10 cellular contexts compared by ENCODE assay signal in genomic region chr11:2988361-2988762, GRCh38. TPM values are rescaled to one million over a fixed set of nuclear protein-coding genes. Genes with fewer than 3 reads are reported as not detected.
DNase-seq lines count a peak whose midpoint lies in the region; ATAC-seq and TF ChIP-seq lines count a peak whose summit lies in the region.
"Had no signal": no experiment of that assay in that cellular context is flagged by ENCODE, and none has a peak within 500 bp of the region (broad histone marks: within the 10 kb centered on the region; RNA-seq: fewer than 3 reads in every experiment).

No MANE protein-coding gene starts in this region.

- 47% methylated on average over 5 of the region's 5 CpGs for WGBS in esophagus muscularis mucosa

- H3K4me3 ChIP-seq in left lung, result peak overlapping the region in 1 of 2 donors; percentile 83
- peak overlapping the region in 2 of 4 donors; percentile 75 to 76 for H3K4me3 ChIP-seq in esophagus muscularis mucosa

- H3K27ac ChIP-seq in left lung (peak overlapping the region; percentile 5 to 42), esophagus muscularis mucosa (replicated peaks in 1 of 4) (peak overlapping the region in 2 of 4 donors; percentile 10 to 52)

- TF ChIP-seq POLR2A in esophagus muscularis mucosa (IDR thresholded peaks at IDR 0.05; ENCODE audit: low read depth), result no peak

- peak overlapping the region; percentile 99 for H3K27ac Mint-ChIP-seq in activated naive CD4-positive, alpha-beta T cell treated with anti-CD3 and anti-CD28 coated beads for 36 hours
- peak overlapping the region; percentile 98 for H3K27ac Mint-ChIP-seq in activated naive CD8-positive, alpha-beta T cell treated with anti-CD3 and anti-CD28 coated beads, Interleukin-2, amount 10 ng/mL, durations not matched to agents 7 days and 5 days
- peak overlapping the region; percentile 84 for H3K27ac Mint-ChIP-seq in type B pancreatic cell

- no peak for ATAC-seq in activated naive CD8-positive, alpha-beta T cell treated with anti-CD3 and anti-CD28 coated beads, Interleukin-2, amount 10 ng/mL, durations not matched to agents 7 days and 5 days (ENCODE audit: low read depth)
- ATAC-seq in left lung, result no peak
- no peak for ATAC-seq in HG02852 (IDR thresholded peaks at IDR 0.05; ENCODE audit: unreplicated experiment)

- TF ChIP-seq EP300 in esophagus muscularis mucosa (IDR thresholded peaks at IDR 0.05), result no peak

- peaks cover 42% of the 10 kb centered on the region for H3K36me3 Mint-ChIP-seq in activated naive CD4-positive, alpha-beta T cell treated with anti-CD3 and anti-CD28 coated beads for 36 hours (ENCODE audit: low read depth)
- peaks cover 32% of the 10 kb centered on the region for H3K36me3 Mint-ChIP-seq in activated naive CD8-positive, alpha-beta T cell treated with anti-CD3 and anti-CD28 coated beads, Interleukin-2, amount 10 ng/mL, durations not matched to agents 7 days and 5 days
- H3K36me3 Mint-ChIP-seq in type B pancreatic cell, result peaks cover 15% of the 10 kb centered on the region

- intact Hi-C loops in activated naive CD4-positive, alpha-beta T cell treated with anti-CD3 and anti-CD28 coated beads for 36 hours (cut with micrococcal nuclease), result loop anchor here (2.0 kb wide), 1 partner anchor 390 kb away; the partner anchor contains the start of gene ZNF195
- intact Hi-C loops in left lung (cut with DNase I) (no loop called here), esophagus muscularis mucosa (cut with DNase I) (no loop called here)

- no peak for TF ChIP-seq CTCF in left lung (IDR thresholded peaks at IDR 0.05)
- TF ChIP-seq CTCF in type B pancreatic cell (conservative IDR thresholded peaks at IDR 0.05), result no peak
- no peak for TF ChIP-seq CTCF in esophagus muscularis mucosa (IDR thresholded peaks at IDR 0.05)

- peak; percentile 24 for DNase-seq in activated naive CD4-positive, alpha-beta T cell treated with anti-CD3 and anti-CD28 coated beads for 36 hours
- no peak for DNase-seq in activated naive CD4-positive, alpha-beta T cell treated with anti-CD3 and anti-CD28 coated beads, Interleukin-2, amount 50 U/mL, for 16 hours
- DNase-seq in activated naive CD8-positive, alpha-beta T cell treated with anti-CD3 and anti-CD28 coated beads, Interleukin-2, amount 10 ng/mL, durations not matched to agents 7 days and 5 days, result no peak
- DNase-seq in left lung, result no peak
- DNase-seq in type B pancreatic cell (ENCODE audit: extremely low spot score, unreplicated experiment), result no peak
- DNase-seq in NCI-H1417 (lab: John Stamatoyannopoulos, UW), result no peak
- no peak for DNase-seq in esophagus muscularis mucosa (ENCODE audit: extremely low spot score)
- DNase-seq: BE2C, MV-4-11 had no signal

- H3K9me3 Mint-ChIP-seq in activated naive CD4-positive, alpha-beta T cell treated with anti-CD3 and anti-CD28 coated beads for 36 hours, result no peaks in the 10 kb centered on the region
- H3K9me3 Mint-ChIP-seq in activated naive CD8-positive, alpha-beta T cell treated with anti-CD3 and anti-CD28 coated beads, Interleukin-2, amount 10 ng/mL, durations not matched to agents 7 days and 5 days, result no peaks in the 10 kb centered on the region
- H3K9me3 Mint-ChIP-seq in type B pancreatic cell, result no peaks in the 10 kb centered on the region

- no peaks in the 10 kb centered on the region for H3K27me3 Mint-ChIP-seq in activated naive CD4-positive, alpha-beta T cell treated with anti-CD3 and anti-CD28 coated beads for 36 hours (ENCODE audit: low read depth)
- H3K27me3 Mint-ChIP-seq in activated naive CD8-positive, alpha-beta T cell treated with anti-CD3 and anti-CD28 coated beads, Interleukin-2, amount 10 ng/mL, durations not matched to agents 7 days and 5 days, result no peaks in the 10 kb centered on the region
- H3K27me3 Mint-ChIP-seq in type B pancreatic cell, result no peaks in the 10 kb centered on the region

- POLR2A ChIA-PET in activated naive CD8-positive, alpha-beta T cell treated with anti-CD3 and anti-CD28 coated beads, Interleukin-2, amount 10 ng/mL, durations not matched to agents 7 days and 5 days (lab: Charles Lee), result interaction anchor here (0.7 to 8.5 kb wide), 4 partner anchors 12 to 96 kb away, joined by 3 to 303 read pairs (median 14); partner anchors contain the start of gene CARS1

- H3K36me3 ChIP-seq in left lung (no peaks in the 10 kb centered on the region), esophagus muscularis mucosa (peaks cover 0 to 4% (median 0%) of the 10 kb centered on the region in 4 donors)
- H3K36me3 ChIP-seq: BE2C had no signal

- H3K4me1 ChIP-seq in left lung (peaks cover 34 to 66% of the 10 kb centered on the region in 2 donors), esophagus muscularis mucosa (peaks cover 42 to 79% (median 75%) of the 10 kb centered on the region in 4 donors)
- H3K4me1 ChIP-seq: BE2C had no signal

- H3K4me1 Mint-ChIP-seq in activated naive CD4-positive, alpha-beta T cell treated with anti-CD3 and anti-CD28 coated beads for 36 hours (ENCODE audit: low read depth), result peaks cover 53% of the 10 kb centered on the region
- peaks cover 29% of the 10 kb centered on the region for H3K4me1 Mint-ChIP-seq in activated naive CD8-positive, alpha-beta T cell treated with anti-CD3 and anti-CD28 coated beads, Interleukin-2, amount 10 ng/mL, durations not matched to agents 7 days and 5 days
- H3K4me1 Mint-ChIP-seq in type B pancreatic cell (ENCODE audit: unreplicated experiment), result peaks cover 31% of the 10 kb centered on the region

- CTCF ChIA-PET in activated naive CD4-positive, alpha-beta T cell treated with anti-CD3 and anti-CD28 coated beads for 36 hours (lab: Charles Lee), result interaction anchor here (0.8 to 2.0 kb wide), 4 partner anchors 12 to 103 kb away, joined by 3 to 7 read pairs (median 5); no protein-coding TSS in a partner anchor

- H3K9me3 ChIP-seq in left lung (no peaks in the 10 kb centered on the region), esophagus muscularis mucosa (no peaks in the 10 kb centered on the region)
- H3K9me3 ChIP-seq: BE2C had no signal

- no peaks in the 10 kb centered on the region for H3K27me3 ChIP-seq in left lung
- no peaks in the 10 kb centered on the region for H3K27me3 ChIP-seq in esophagus muscularis mucosa
- H3K27me3 ChIP-seq: BE2C had no signal

- peak overlapping the region; percentile 92 for H3K4me3 Mint-ChIP-seq in activated naive CD4-positive, alpha-beta T cell treated with anti-CD3 and anti-CD28 coated beads for 36 hours
- H3K4me3 Mint-ChIP-seq in activated naive CD8-positive, alpha-beta T cell treated with anti-CD3 and anti-CD28 coated beads, Interleukin-2, amount 10 ng/mL, durations not matched to agents 7 days and 5 days, result peak overlapping the region; percentile 96
- H3K4me3 Mint-ChIP-seq in type B pancreatic cell, result peak overlapping the region; percentile 96

RNA-seq across cellular contexts. Expression of gene NAP1L4, which starts 3.8 kb away (rescaled TPM):
- total RNA-seq in activated naive CD4-positive, alpha-beta T cell treated with anti-CD3 and anti-CD28 coated beads for 36 hours, result 100 to 1,000 TPM; 240 to 245 TPM
- total RNA-seq in activated naive CD8-positive, alpha-beta T cell treated with anti-CD3 and anti-CD28 coated beads, Interleukin-2, amount 10 ng/mL, durations not matched to agents 7 days and 5 days, result 100 to 1,000 TPM; 346 to 363 TPM
- total RNA-seq in left lung (100 to 1,000 TPM; 101 to 122 TPM), type B pancreatic cell (ENCODE audit: low replicate concordance) (137 and 172 TPM in 2 replicates), esophagus muscularis mucosa (100 to 1,000 TPM in 3 of 4 donors, 10 to 100 TPM in 1; 90.0 to 148 (median 125) TPM)

RNA-seq across cellular contexts. Expression of gene PHLDA2, which starts 59.1 kb away (rescaled TPM):
- total RNA-seq in activated naive CD4-positive, alpha-beta T cell treated with anti-CD3 and anti-CD28 coated beads for 36 hours, result 1 to 10 TPM; 2.8 to 3.6 TPM
- under 1 TPM; 0.55 to 0.65 TPM for total RNA-seq in activated naive CD8-positive, alpha-beta T cell treated with anti-CD3 and anti-CD28 coated beads, Interleukin-2, amount 10 ng/mL, durations not matched to agents 7 days and 5 days
- 10 to 100 TPM; 28.3 to 50.0 TPM for total RNA-seq in left lung
- 3.7 and 14.2 TPM in 2 replicates for total RNA-seq in type B pancreatic cell (ENCODE audit: low replicate concordance)
- total RNA-seq in esophagus muscularis mucosa, result 1 to 10 TPM in 2 of 4 donors, under 1 TPM in 2; 0.83 to 2.3 (median 1.3) TPM
